1 cellular context compared by ENCODE assay signal in genomic region chr20:64139200-64140081, GRCh38.
TF ChIP-seq lines count a peak whose summit lies in the region.

No MANE protein-coding gene starts in this region.

TF ChIP-seq in neural cell, 6 proteins besides CTCF, POLR2A, EP300 and RAD21 (continued from another document):
- TF ChIP-seq, protein P1, sequence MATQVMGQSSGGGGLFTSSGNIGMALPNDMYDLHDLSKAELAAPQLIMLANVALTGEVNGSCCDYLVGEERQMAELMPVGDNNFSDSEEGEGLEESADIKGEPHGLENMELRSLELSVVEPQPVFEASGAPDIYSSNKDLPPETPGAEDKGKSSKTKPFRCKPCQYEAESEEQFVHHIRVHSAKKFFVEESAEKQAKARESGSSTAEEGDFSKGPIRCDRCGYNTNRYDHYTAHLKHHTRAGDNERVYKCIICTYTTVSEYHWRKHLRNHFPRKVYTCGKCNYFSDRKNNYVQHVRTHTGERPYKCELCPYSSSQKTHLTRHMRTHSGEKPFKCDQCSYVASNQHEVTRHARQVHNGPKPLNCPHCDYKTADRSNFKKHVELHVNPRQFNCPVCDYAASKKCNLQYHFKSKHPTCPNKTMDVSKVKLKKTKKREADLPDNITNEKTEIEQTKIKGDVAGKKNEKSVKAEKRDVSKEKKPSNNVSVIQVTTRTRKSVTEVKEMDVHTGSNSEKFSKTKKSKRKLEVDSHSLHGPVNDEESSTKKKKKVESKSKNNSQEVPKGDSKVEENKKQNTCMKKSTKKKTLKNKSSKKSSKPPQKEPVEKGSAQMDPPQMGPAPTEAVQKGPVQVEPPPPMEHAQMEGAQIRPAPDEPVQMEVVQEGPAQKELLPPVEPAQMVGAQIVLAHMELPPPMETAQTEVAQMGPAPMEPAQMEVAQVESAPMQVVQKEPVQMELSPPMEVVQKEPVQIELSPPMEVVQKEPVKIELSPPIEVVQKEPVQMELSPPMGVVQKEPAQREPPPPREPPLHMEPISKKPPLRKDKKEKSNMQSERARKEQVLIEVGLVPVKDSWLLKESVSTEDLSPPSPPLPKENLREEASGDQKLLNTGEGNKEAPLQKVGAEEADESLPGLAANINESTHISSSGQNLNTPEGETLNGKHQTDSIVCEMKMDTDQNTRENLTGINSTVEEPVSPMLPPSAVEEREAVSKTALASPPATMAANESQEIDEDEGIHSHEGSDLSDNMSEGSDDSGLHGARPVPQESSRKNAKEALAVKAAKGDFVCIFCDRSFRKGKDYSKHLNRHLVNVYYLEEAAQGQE (IDR thresholded peaks at IDR 0.05; ENCODE audit: borderline replicate concordance), result no peak
